ENCODE assay signal across 8 cellular contexts in genomic region chr3:142723665-142723967, GRCh38. TPM values are rescaled to one million over a fixed set of nuclear protein-coding genes. Genes with fewer than 3 reads are reported as not detected.
A peak's percentile ranks its signal among the peaks of the same experiment; 100 is the strongest.
DNase-seq lines count a peak whose midpoint lies in the region; ATAC-seq, FAIRE-seq and TF ChIP-seq lines count a peak whose summit lies in the region.

No MANE protein-coding gene starts in this region.

- H3K9ac ChIP-seq in GM23248 = peak overlapping the region; percentile 87

- peak overlapping the region; percentile 93 for H3K4me3 Mint-ChIP-seq in CD4-positive, alpha-beta T cell
- H3K4me3 Mint-ChIP-seq in T-helper 17 cell = peak overlapping the region; percentile 93

- H3K79me2 ChIP-seq in GM23248 (ENCODE audit: insufficient read depth) = peaks cover 38% of the 10 kb centered on the region

- peak overlapping the region; percentile 85 for H3K27ac Mint-ChIP-seq in CD4-positive, alpha-beta T cell
- H3K27ac Mint-ChIP-seq in T-helper 17 cell = no peak overlapping the region

- TF ChIP-seq POLR2A in stomach (IDR thresholded peaks at IDR 0.05) (no peak), GM12892 (IDR thresholded peaks at IDR 0.05; ENCODE audit: low read depth, low read length) (no peak)

- peak overlapping the region; percentile 85 for H2AFZ ChIP-seq in GM23248

- POLR2A ChIA-PET in CD4-positive, alpha-beta T cell (lab: Charles Lee) = interaction anchor here (0.5 to 2.6 kb wide), 10 partner anchors 10 to 1248 kb away, joined by 3 to 17 read pairs (median 4); partner anchors contain the start of genes ATR, DIPK2A and U2SURP

- H3K4me1 ChIP-seq in GM23248 (ENCODE audit: insufficient read depth) (peaks cover 9% of the 10 kb centered on the region; the same call in 1 of the 2 replicates), stomach (peaks cover 0 to 25% (median 17%) of the 10 kb centered on the region in 4 donors)

- intact Hi-C loops in CD4-positive, alpha-beta T cell (cut with DNase I, micrococcal nuclease) = loop anchor here (5.0 to 10.0 kb wide), 3 partner anchors 146 to 1249 kb away; partner anchors contain the start of genes DIPK2A (in 2 of the 2) and ATR (in 1 of the 2)
- intact Hi-C loops in left ventricle myocardium superior (cut with micrococcal nuclease) (no loop called here), stomach (cut with DNase I; ENCODE audit: low total_unique reads) (no loop called here)

- no peak overlapping the region for H3K27ac ChIP-seq in CD4-positive, alpha-beta T cell (ENCODE audit: low read depth, low read length)
- no peak overlapping the region for H3K27ac ChIP-seq in GM23248
- peak overlapping the region in 4 of 5 donors; percentile 82 to 96 (median 90) for H3K27ac ChIP-seq in stomach

- H3K4me1 Mint-ChIP-seq in CD4-positive, alpha-beta T cell (ENCODE audit: low read depth) = peaks cover 36% of the 10 kb centered on the region
- peaks cover 16% of the 10 kb centered on the region for H3K4me1 Mint-ChIP-seq in T-helper 17 cell

- H3K27me3 Mint-ChIP-seq in CD4-positive, alpha-beta T cell = peaks cover 30% of the 10 kb centered on the region
- peaks cover 12% of the 10 kb centered on the region for H3K27me3 Mint-ChIP-seq in T-helper 17 cell

- no peak for ATAC-seq in CD4-positive, alpha-beta T cell (ENCODE audit: poor library complexity)
- ATAC-seq in T-helper 17 cell = no peak
- ATAC-seq in left ventricle myocardium superior = peak; percentile 9
- no peak for ATAC-seq in GM19397 (IDR thresholded peaks at IDR 0.05; ENCODE audit: unreplicated experiment)

- no peak for FAIRE-seq in GM12892 (lab: Jason Lieb, UNC)

- no peak for TF ChIP-seq EP300 in stomach (IDR thresholded peaks at IDR 0.05)

- TF ChIP-seq CTCF in CD4-positive, alpha-beta T cell (IDR thresholded peaks at IDR 0.05) = no peak
- TF ChIP-seq CTCF in stomach (IDR thresholded peaks at IDR 0.05) = no peak

- H3K9me3 ChIP-seq in CD4-positive, alpha-beta T cell (ENCODE audit: control insufficient read depth, low read length) = no peaks in the 10 kb centered on the region
- H3K9me3 ChIP-seq in GM23248 (ENCODE audit: low read depth) = no peaks in the 10 kb centered on the region
- H3K9me3 ChIP-seq in T-helper 17 cell (ENCODE audit: control insufficient read depth, low read length, poor library complexity, severe bottlenecking) = no peaks in the 10 kb centered on the region
- no peaks in the 10 kb centered on the region for H3K9me3 ChIP-seq in stomach

- no peaks in the 10 kb centered on the region for H4K20me1 ChIP-seq in GM23248 (ENCODE audit: insufficient read depth)

- peak in 1 of 10 experiments; percentile 77 for DNase-seq in CD4-positive, alpha-beta T cell
- DNase-seq in GM23248 (no peak), T-helper 17 cell (no peak), left ventricle myocardium superior (no peak), stomach (no peak), epidermal melanocyte (ENCODE audit: insufficient read length, low spot score) (no peak), GM12892 (ENCODE audit: insufficient read length) (no peak)

- in situ Hi-C loops in GM23248 (cut with MboI) = no loop called here

- H3F3A ChIP-seq in GM23248 (ENCODE audit: insufficient read depth) = no peaks in the 10 kb centered on the region

- H3K36me3 ChIP-seq in GM23248 (ENCODE audit: low read depth) (peaks cover under 1% of the 10 kb centered on the region; the same call in 1 of the 2 replicates), stomach (no peaks in the 10 kb centered on the region)

- H3K36me3 Mint-ChIP-seq in CD4-positive, alpha-beta T cell (ENCODE audit: low read depth) = peaks cover 3% of the 10 kb centered on the region
- peaks cover 4% of the 10 kb centered on the region for H3K36me3 Mint-ChIP-seq in T-helper 17 cell (ENCODE audit: low read depth)

- no peaks in the 10 kb centered on the region for H3K27me3 ChIP-seq in CD4-positive, alpha-beta T cell (ENCODE audit: control insufficient read depth, insufficient read depth, low read length)
- H3K27me3 ChIP-seq in GM23248 (replicated peaks; ENCODE audit: insufficient read depth) = no peaks in the 10 kb centered on the region
- peaks cover 0 to 17% (median 12%) of the 10 kb centered on the region in 3 donors for H3K27me3 ChIP-seq in stomach

- CTCF ChIA-PET in CD4-positive, alpha-beta T cell (lab: Charles Lee) = no interaction called here

- H3K9me2 ChIP-seq in GM23248 (ENCODE audit: insufficient read depth) = no peaks in the 10 kb centered on the region

- no peaks in the 10 kb centered on the region for H3K9me3 Mint-ChIP-seq in CD4-positive, alpha-beta T cell

- peak overlapping the region; percentile 78 for H3K4me2 ChIP-seq in GM23248 (ENCODE audit: unreplicated experiment)

- H3K4me3 ChIP-seq in GM23248 (peak overlapping the region; percentile 84), stomach (peak overlapping the region; percentile 76 to 86 (median 83))

- 1% methylated on average over 9 to 10 of the region's 10 CpGs for WGBS in GM23248 (ENCODE audit: low coverage in 1 of 2, low lambda C conversion rate in 2 of 2, missing lambda C conversion rate in 2 of 2), 2 experiments
- WGBS in stomach, 5 donors = 0 to 1% (median 0%) methylated on average over 6 to 10 of the region's 10 CpGs

RNA-seq across cellular contexts. Expression of gene TRPC1, which starts 0.2 kb away (rescaled TPM):
- total RNA-seq in CD4-positive, alpha-beta T cell = 1 to 10 TPM; 3.1 to 4.2 TPM
- total RNA-seq in GM23248 (2014; rRNA removed; shearing (Covaris generic)) = 17.1 and 20.4 TPM in 2 replicates
- 5.1 and 7.7 TPM in 2 replicates for polyA plus RNA-seq in GM23248 (2016; fragmentation: Nextera tagmentation; extraction: Ambion mirVana)
- total RNA-seq in T-helper 17 cell = 1 to 10 TPM; 3.3 to 5.1 TPM
- 8.0 TPM for total RNA-seq in left ventricle myocardium superior
- 10 to 100 TPM in 1 of 5 donors, 1 to 10 TPM in 4; 1.2 to 28.8 (median 4.8) TPM for total RNA-seq in stomach
- polyA plus RNA-seq in stomach = 1 to 10 TPM; 1.7 to 2.7 (median 2.6) TPM
- polyA plus RNA-seq in GM12892 (2012; ENCODE audit: missing spikeins) = 0.70 TPM

Comparison
In these comparisons a context has a peak if more than half of its experiments do, and no peak if none do; other contexts are left out.
1. H3K27ac ChIP-seq: peak in stomach (4 of 5); none in CD4-positive, alpha-beta T cell (single experiment) and GM23248 (single experiment).
2. intact Hi-C loops: an anchor here in CD4-positive, alpha-beta T cell (5.0 to 10.0 kb wide); none called in left ventricle myocardium superior and stomach.